Comparison of ENCODE assay signal across 3 cellular contexts in genomic region chr4:185246453-185246852, GRCh38.
TF ChIP-seq lines count a peak whose summit lies in the region.

No MANE protein-coding gene starts in this region.

TF ChIP-seq in SK-N-SH, 30 proteins besides CTCF, POLR2A, EP300 and RAD21 (continues in another document):
- TF ChIP-seq REST (IDR thresholded peaks at IDR 0.05; ENCODE audit: low read depth, low read length) (no peak), CHD2 (IDR thresholded peaks at IDR 0.05; ENCODE audit: low read length, partially characterized antibody) (no peak), GATA2 (CRISPR knock-in tag; IDR thresholded peaks at IDR 0.05) (no peak), RCOR1 (IDR thresholded peaks at IDR 0.05; ENCODE audit: low read length) (no peak), USF1 (IDR thresholded peaks at IDR 0.05; ENCODE audit: borderline replicate concordance, low read depth) (no peak), FOSL2 (IDR thresholded peaks at IDR 0.05; ENCODE audit: borderline replicate concordance, low read depth) (no peak)
- TF ChIP-seq, protein P1, sequence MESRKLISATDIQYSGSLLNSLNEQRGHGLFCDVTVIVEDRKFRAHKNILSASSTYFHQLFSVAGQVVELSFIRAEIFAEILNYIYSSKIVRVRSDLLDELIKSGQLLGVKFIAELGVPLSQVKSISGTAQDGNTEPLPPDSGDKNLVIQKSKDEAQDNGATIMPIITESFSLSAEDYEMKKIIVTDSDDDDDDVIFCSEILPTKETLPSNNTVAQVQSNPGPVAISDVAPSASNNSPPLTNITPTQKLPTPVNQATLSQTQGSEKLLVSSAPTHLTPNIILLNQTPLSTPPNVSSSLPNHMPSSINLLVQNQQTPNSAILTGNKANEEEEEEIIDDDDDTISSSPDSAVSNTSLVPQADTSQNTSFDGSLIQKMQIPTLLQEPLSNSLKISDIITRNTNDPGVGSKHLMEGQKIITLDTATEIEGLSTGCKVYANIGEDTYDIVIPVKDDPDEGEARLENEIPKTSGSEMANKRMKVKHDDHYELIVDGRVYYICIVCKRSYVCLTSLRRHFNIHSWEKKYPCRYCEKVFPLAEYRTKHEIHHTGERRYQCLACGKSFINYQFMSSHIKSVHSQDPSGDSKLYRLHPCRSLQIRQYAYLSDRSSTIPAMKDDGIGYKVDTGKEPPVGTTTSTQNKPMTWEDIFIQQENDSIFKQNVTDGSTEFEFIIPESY (IDR thresholded peaks at IDR 0.05; ENCODE audit: borderline replicate concordance, low read depth): no peak
- TF ChIP-seq, protein P2, sequence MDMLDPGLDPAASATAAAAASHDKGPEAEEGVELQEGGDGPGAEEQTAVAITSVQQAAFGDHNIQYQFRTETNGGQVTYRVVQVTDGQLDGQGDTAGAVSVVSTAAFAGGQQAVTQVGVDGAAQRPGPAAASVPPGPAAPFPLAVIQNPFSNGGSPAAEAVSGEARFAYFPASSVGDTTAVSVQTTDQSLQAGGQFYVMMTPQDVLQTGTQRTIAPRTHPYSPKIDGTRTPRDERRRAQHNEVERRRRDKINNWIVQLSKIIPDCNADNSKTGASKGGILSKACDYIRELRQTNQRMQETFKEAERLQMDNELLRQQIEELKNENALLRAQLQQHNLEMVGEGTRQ (IDR thresholded peaks at IDR 0.05; ENCODE audit: borderline replicate concordance, low read depth, low read length): no peak
- TF ChIP-seq, protein P3, sequence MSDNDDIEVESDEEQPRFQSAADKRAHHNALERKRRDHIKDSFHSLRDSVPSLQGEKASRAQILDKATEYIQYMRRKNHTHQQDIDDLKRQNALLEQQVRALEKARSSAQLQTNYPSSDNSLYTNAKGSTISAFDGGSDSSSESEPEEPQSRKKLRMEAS (IDR thresholded peaks at IDR 0.05; ENCODE audit: low read depth): no peak

TF ChIP-seq in SK-N-SH treated with all-trans-retinoic acid at 6 μM for 48 hours, 23 proteins besides CTCF, POLR2A, EP300 and RAD21 (continued from another document):
- TF ChIP-seq, protein P4, sequence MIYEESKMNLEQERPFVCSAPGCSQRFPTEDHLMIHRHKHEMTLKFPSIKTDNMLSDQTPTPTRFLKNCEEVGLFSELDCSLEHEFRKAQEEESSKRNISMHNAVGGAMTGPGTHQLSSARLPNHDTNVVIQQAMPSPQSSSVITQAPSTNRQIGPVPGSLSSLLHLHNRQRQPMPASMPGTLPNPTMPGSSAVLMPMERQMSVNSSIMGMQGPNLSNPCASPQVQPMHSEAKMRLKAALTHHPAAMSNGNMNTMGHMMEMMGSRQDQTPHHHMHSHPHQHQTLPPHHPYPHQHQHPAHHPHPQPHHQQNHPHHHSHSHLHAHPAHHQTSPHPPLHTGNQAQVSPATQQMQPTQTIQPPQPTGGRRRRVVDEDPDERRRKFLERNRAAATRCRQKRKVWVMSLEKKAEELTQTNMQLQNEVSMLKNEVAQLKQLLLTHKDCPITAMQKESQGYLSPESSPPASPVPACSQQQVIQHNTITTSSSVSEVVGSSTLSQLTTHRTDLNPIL (CRISPR knock-in tag; IDR thresholded peaks at IDR 0.05; ENCODE audit: low read depth): no peak
- TF ChIP-seq ZNF8 (CRISPR knock-in tag; IDR thresholded peaks at IDR 0.05) (no peak), ARNTL (CRISPR knock-in tag; IDR thresholded peaks at IDR 0.05; ENCODE audit: borderline replicate concordance, low read depth) (no peak), PPARA (CRISPR knock-in tag; IDR thresholded peaks at IDR 0.05; ENCODE audit: borderline replicate concordance) (no peak)
- TF ChIP-seq, protein P5, sequence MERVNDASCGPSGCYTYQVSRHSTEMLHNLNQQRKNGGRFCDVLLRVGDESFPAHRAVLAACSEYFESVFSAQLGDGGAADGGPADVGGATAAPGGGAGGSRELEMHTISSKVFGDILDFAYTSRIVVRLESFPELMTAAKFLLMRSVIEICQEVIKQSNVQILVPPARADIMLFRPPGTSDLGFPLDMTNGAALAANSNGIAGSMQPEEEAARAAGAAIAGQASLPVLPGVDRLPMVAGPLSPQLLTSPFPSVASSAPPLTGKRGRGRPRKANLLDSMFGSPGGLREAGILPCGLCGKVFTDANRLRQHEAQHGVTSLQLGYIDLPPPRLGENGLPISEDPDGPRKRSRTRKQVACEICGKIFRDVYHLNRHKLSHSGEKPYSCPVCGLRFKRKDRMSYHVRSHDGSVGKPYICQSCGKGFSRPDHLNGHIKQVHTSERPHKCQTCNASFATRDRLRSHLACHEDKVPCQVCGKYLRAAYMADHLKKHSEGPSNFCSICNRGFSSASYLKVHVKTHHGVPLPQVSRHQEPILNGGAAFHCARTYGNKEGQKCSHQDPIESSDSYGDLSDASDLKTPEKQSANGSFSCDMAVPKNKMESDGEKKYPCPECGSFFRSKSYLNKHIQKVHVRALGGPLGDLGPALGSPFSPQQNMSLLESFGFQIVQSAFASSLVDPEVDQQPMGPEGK (CRISPR knock-in tag; IDR thresholded peaks at IDR 0.05; ENCODE audit: borderline replicate concordance): no peak
TF ChIP-seq in SK-N-SH treated with all-trans-retinoic acid at 6 μM for 48 hours: peak in this region for 0.

TF ChIP-seq in IMR-90, 13 proteins besides CTCF, POLR2A, EP300 and RAD21:
- TF ChIP-seq CEBPB (IDR thresholded peaks at IDR 0.05; ENCODE audit: low read depth, low read length): peak; percentile 88
- no peak for TF ChIP-seq SMC3 (IDR thresholded peaks at IDR 0.05; ENCODE audit: low read depth, low read length)
